ENCODE assay signal across 8 cellular contexts in genomic region chr10:43396928-43397624, GRCh38. TPM values are rescaled to one million over a fixed set of nuclear protein-coding genes. Genes with fewer than 3 reads are reported as not detected.
DNase-seq lines count a peak whose midpoint lies in the region; ATAC-seq and TF ChIP-seq lines count a peak whose summit lies in the region.

No MANE protein-coding gene starts in this region.

- peak; percentile 32; the same call in 1 of the 2 replicates for TF ChIP-seq POLR2A in Raji (IDR thresholded peaks at IDR 0.05; ENCODE audit: insufficient read depth, low read depth, low read length)
- no peak for TF ChIP-seq POLR2A in testis (IDR thresholded peaks at IDR 0.05)

- H3K4me1 ChIP-seq in neuron (ENCODE audit: insufficient read depth, low read length), result peaks cover 21% of the 10 kb centered on the region
- peaks cover 23% of the 10 kb centered on the region for H3K4me1 ChIP-seq in testis

- H3K36me3 ChIP-seq in neuron (ENCODE audit: insufficient read depth, low read length) (peaks cover 43% of the 10 kb centered on the region), testis (ENCODE audit: low read depth, missing control alignments) (no peaks in the 10 kb centered on the region)

- H3K27me3 ChIP-seq in neuron (ENCODE audit: insufficient read depth, low read length), result no peaks in the 10 kb centered on the region
- no peaks in the 10 kb centered on the region for H3K27me3 ChIP-seq in testis

- H3K4me3 ChIP-seq in neuron (ENCODE audit: low read length) (peak overlapping the region; percentile 68), testis (peak overlapping the region; percentile 73 to 82)

- WGBS in testis, 2 donors, result 0% methylated on average over 29 to 41 of the region's 70 CpGs

- TF ChIP-seq CTCF in testis (IDR thresholded peaks at IDR 0.05), result no peak

- intact Hi-C loops in testis (cut with DNase I; ENCODE audit: low total_unique reads), result no loop called here

- H3K27ac ChIP-seq in testis, result peak overlapping the region; percentile 99

- peak; percentile 91 for DNase-seq in DMS53 treated with DMSO at 0.1 percent for 48 hours (lab: John Stamatoyannopoulos, UW; ENCODE audit: unreplicated experiment)
- DNase-seq in HuH-7.5 (ENCODE audit: low spot score), result peak; percentile 63
- peak; percentile 41 to 62 (median 52) for DNase-seq in activated naive CD4-positive, alpha-beta T cell (lab: John Stamatoyannopoulos, UW)
- peak; percentile 82 for DNase-seq in foreskin melanocyte
- DNase-seq in testis, result peak; percentile 92

- H3K9me3 ChIP-seq in neuron (ENCODE audit: low read length) (no peaks in the 10 kb centered on the region), testis (no peaks in the 10 kb centered on the region)

- ATAC-seq in GM21576 (IDR thresholded peaks at IDR 0.05; ENCODE audit: unreplicated experiment), result peak; percentile 77

- peak overlapping the region; percentile 23 for H2AFZ ChIP-seq in neuron (ENCODE audit: low read depth, low read length)

RNA-seq across cellular contexts. Expression of gene HNRNPF, which starts 11.9 kb away (rescaled TPM):
- total RNA-seq in testis, result 100 to 1,000 TPM; 120 to 159 TPM
- 232 TPM for polyA plus RNA-seq in testis (ENCODE audit: insufficient read depth, low read depth, low replicate concordance)

RNA-seq across cellular contexts. Expression of gene FXYD4, which starts 25.6 kb away (rescaled TPM):
- total RNA-seq in testis, result 1 to 10 TPM; 1.4 to 1.5 TPM
- 2.6 TPM for polyA plus RNA-seq in testis (ENCODE audit: insufficient read depth, low read depth, low replicate concordance)

RNA-seq across cellular contexts. Expression of gene ZNF487, which starts 39.8 kb away (rescaled TPM):
- 10 to 100 TPM; 22.8 to 46.2 TPM for total RNA-seq in testis
- polyA plus RNA-seq in testis (ENCODE audit: insufficient read depth, low read depth, low replicate concordance), result 43.1 TPM

Comparison
In these comparisons a context has a peak if more than half of its experiments do, and no peak if none do; other contexts are left out.
1. Peak in every context shown above with its lines: DNase-seq, ATAC-seq, H3K4me3 ChIP-seq and H3K27ac ChIP-seq.